Comparison of ENCODE assay signal across 11 cellular contexts in the genomic region with DNA sequence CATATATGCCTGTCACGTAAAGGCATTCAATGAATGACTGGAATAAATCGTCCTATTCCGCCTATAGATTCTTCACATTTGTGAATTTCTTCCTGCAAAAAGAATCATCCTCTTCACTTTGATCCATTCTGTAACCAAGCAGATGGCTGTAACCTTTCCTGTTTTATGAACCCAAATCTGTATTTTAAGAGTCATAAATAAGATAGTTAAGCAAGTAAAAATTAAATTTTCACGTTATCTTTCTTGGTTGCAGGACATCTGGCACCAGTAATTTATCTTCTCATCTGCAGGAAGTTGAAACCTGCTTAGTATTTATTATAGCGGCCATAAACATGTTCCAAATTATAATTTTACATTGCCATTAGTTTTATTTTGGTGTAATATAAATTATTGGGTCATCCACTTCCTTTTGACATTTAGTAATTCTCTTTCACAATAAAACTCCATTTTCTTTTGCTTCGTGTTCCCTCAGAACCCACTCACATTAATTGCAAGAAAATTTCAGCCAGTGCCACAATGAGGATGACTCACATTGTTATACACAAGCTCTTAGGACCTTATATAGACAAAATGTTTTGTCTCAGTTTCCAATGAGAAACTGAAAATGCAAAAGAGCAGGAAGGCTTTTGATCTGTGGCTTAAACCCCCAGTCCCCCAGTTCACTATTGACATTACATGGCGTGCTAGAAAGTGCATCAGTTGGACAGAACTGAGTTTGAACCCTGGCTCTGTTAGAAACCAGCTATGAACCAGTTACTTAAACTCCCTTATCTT. TPM values are rescaled to one million over a fixed set of nuclear protein-coding genes. Genes with fewer than 3 reads are reported as not detected.
DNase-seq lines count a peak whose midpoint lies in the region; ATAC-seq, FAIRE-seq and TF ChIP-seq lines count a peak whose summit lies in the region.
"Had no signal": no experiment of that assay in that cellular context is flagged by ENCODE, and none has a peak within 500 bp of the region (broad histone marks: within the 10 kb centered on the region; RNA-seq: fewer than 3 reads in every experiment).

No MANE protein-coding gene starts in this region.

- no peak for ATAC-seq in GM18520 (IDR thresholded peaks at IDR 0.05; ENCODE audit: unreplicated experiment)

- H3K9me3 ChIP-seq in AG04450 (ENCODE audit: control insufficient read depth, insufficient read depth, low read length), result no peaks in the 10 kb centered on the region

- H3K4me3 ChIP-seq in AG04450 (ENCODE audit: low read depth, low read length) (no peak overlapping the region), epithelial cell of esophagus (ENCODE audit: low read length) (no peak overlapping the region)

- POLR2A ChIA-PET in AG04450 (lab: Yijun Ruan, JAX), result interaction anchor here (1.2 kb wide), 1 partner anchor 33 kb away, joined by 4 read pairs; no protein-coding TSS in a partner anchor

- CTCF ChIA-PET in AG04450 (lab: Charles Lee), result no interaction called here

- H3K27ac ChIP-seq in AG04450 (ENCODE audit: low read depth, low read length), result peak overlapping the region; percentile 93

- TF ChIP-seq POLR2A in GM12891 (IDR thresholded peaks at IDR 0.05; ENCODE audit: low read depth, low read length), result no peak

- no peaks in the 10 kb centered on the region for H3K27me3 ChIP-seq in AG04450 (ENCODE audit: control insufficient read depth, insufficient read depth, low read length)

- FAIRE-seq in GM12891 (lab: Jason Lieb, UNC), result peak; percentile 52

- DNase-seq in AG04450 (ENCODE audit: low read depth, low spot score) (peak; percentile 80), GM12891 (ENCODE audit: insufficient read length, low spot score) (no peak), SK-N-DZ (ENCODE audit: low spot score) (peak; percentile 82), epithelial cell of esophagus (ENCODE audit: low read depth) (peak; percentile 30), GOT3 (lab: John Stamatoyannopoulos, UW) (no peak), NCI-H1417 treated with DMSO at 0.1 percent for 48 hours (lab: John Stamatoyannopoulos, UW) (no peak), NK-92 (lab: John Stamatoyannopoulos, UW; ENCODE audit: unreplicated experiment) (no peak)
- DNase-seq: aorta, hypothalamus, nucleus accumbens had no signal

- TF ChIP-seq CTCF in AG04450 (IDR thresholded peaks at IDR 0.05; ENCODE audit: low read depth, low read length) (no peak), epithelial cell of esophagus (IDR thresholded peaks at IDR 0.05; ENCODE audit: insufficient read depth, low read depth, low read length, missing control alignments) (no peak)

TF ChIP-seq in GM12891, 5 proteins besides CTCF, POLR2A, EP300 and RAD21:
- TF ChIP-seq POLR2AphosphoS5 (IDR thresholded peaks at IDR 0.05; ENCODE audit: low read depth, low read length), result no peak
- no peak for TF ChIP-seq TAF1 (IDR thresholded peaks at IDR 0.05; ENCODE audit: low read depth, low read length)
- no peak for TF ChIP-seq POU2F2 (IDR thresholded peaks at IDR 0.05; ENCODE audit: low read depth, low read length)
- TF ChIP-seq SPI1 (IDR thresholded peaks at IDR 0.05; ENCODE audit: low read depth, low read length), result no peak
- no peak for TF ChIP-seq PAX5 (IDR thresholded peaks at IDR 0.05; ENCODE audit: insufficient read depth, low read length, severe bottlenecking)

RNA-seq across cellular contexts. Expression of gene TMEM156, which starts 51.1 kb away (rescaled TPM):
- 1.8 and 2.3 TPM in 2 replicates for polyA plus RNA-seq in AG04450 (2011; rRNA removed)
- 0.32 and 0.61 TPM in 2 replicates for polyA minus RNA-seq in AG04450 (2011; rRNA and poly(A)+ RNA removed)
- polyA plus RNA-seq in GM12891 (2012; ENCODE audit: low read depth, missing spikeins), result 17.7 TPM
- not detected in 2 replicates for polyA plus RNA-seq in SK-N-DZ (2014; cell fraction: cytosol; rRNA removed)
- not detected in 2 replicates for polyA plus RNA-seq in SK-N-DZ (2014; cell fraction: nucleus; rRNA removed)

Comparison
In these comparisons a context has a peak if more than half of its experiments do, and no peak if none do; other contexts are left out.
1. DNase-seq: peak in AG04450 (single experiment), SK-N-DZ (single experiment) and epithelial cell of esophagus (single experiment); none in GM12891 (single experiment), GOT3 (single experiment), NCI-H1417 treated with DMSO at 0.1 percent for 48 hours (single experiment) and NK-92 (single experiment).